ENCODE assay signal across 25 cellular contexts in the genomic region with DNA sequence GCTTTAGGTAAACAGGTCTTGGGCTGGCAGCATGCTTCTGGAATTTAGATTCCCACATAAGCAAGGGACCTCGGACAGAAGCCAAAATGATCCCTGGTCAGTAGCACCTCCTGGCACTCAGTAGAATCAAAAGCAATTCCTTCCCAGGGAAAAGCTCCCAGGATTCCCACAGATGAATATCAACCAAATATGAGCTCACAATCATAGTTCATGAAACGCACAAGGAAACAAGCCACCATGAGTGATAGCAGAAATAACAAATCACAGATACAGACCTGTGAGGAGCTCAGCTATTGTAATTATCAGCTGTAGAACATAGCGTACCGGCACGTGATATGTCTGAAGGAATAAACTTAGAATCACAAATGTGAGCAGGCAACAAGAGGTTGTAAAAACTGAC.
"Had no signal": no experiment of that assay in that cellular context is flagged by ENCODE, and none has a peak within 500 bp of the region (broad histone marks: within the 10 kb centered on the region; RNA-seq: fewer than 3 reads in every experiment).

No MANE protein-coding gene starts in this region.

- DNase-seq: activated CD4-positive, alpha-beta T cell treated with anti-CD3 and anti-CD28 coated beads for 36 hours; activated CD4-positive, alpha-beta T cell treated with anti-CD3 and anti-CD28 coated beads, Interleukin-2, amount 10 ng/mL, durations not matched to agents 7 days and 5 days; activated CD4-positive, alpha-beta T cell treated with anti-CD3 and anti-CD28 coated beads, Interleukin-2, amount 50 U/mL, for 4 hours; activated CD4-positive, CD25-positive, alpha-beta regulatory T cell; activated CD4-positive, CD25-positive, alpha-beta regulatory T cell treated with anti-CD3 and anti-CD28 coated beads, Interleukin-2, amount 50 U/mL, for 72 hours; activated CD8-positive, alpha-beta memory T cell treated with anti-CD3 and anti-CD28 coated beads for 24 hours; activated CD8-positive, alpha-beta T cell treated with anti-CD3 and anti-CD28 coated beads for 36 hours; activated effector memory CD4-positive, alpha-beta T cell treated with Interleukin-2 at 50 U/mL for 16 hours; activated gamma-delta T cell treated with Interleukin-2 at 50 U/mL for 16 hours; activated naive CD4-positive, alpha-beta T cell treated with anti-CD3 and anti-CD28 coated beads, Interleukin-2, amount 50 U/mL, for 16 hours; activated naive CD4-positive, alpha-beta T cell treated with Interleukin-2 at 50 U/mL for 16 hours; activated T-cell treated with anti-CD3 and anti-CD28 coated beads, Interleukin-2, amount 50 U/mL, for 4 hours; amniotic stem cell; anterior cingulate cortex; brain microvascular endothelial cell; dorsolateral prefrontal cortex; effector memory CD4-positive, alpha-beta T cell; endodermal cell; foreskin fibroblast; glutamatergic neuron; heart left ventricle; hypothalamus had no signal

- H3K27me3 ChIP-seq: brain microvascular endothelial cell, dorsolateral prefrontal cortex, heart left ventricle had no signal

- ATAC-seq: activated CD4-positive, alpha-beta T cell treated with anti-CD3 and anti-CD28 coated beads for 36 hours; activated CD8-positive, alpha-beta T cell treated with anti-CD3 and anti-CD28 coated beads for 36 hours; activated T-cell treated with anti-CD3 and anti-CD28 coated beads, Interleukin-2, amount 50 U/mL, for 4 hours; activated T-helper 17 cell treated with anti-CD3 and anti-CD28 coated beads, Interleukin-2, amount 50 U/mL, for 72 hours; esophagus mucosa; heart left ventricle had no signal

- H3K4me3 ChIP-seq: coronary artery, dorsolateral prefrontal cortex, heart left ventricle had no signal

- H3K36me3 ChIP-seq: brain microvascular endothelial cell, heart left ventricle had no signal

- H3K27ac ChIP-seq: brain microvascular endothelial cell, coronary artery, dorsolateral prefrontal cortex, heart left ventricle had no signal
